In genomic region chr3:183635431-183636220, GRCh38 we compare ENCODE assay signal across 8 cellular contexts. TPM values are rescaled to one million over a fixed set of nuclear protein-coding genes. Genes with fewer than 3 reads are reported as not detected.
DNase-seq lines count a peak whose midpoint lies in the region; ATAC-seq and TF ChIP-seq lines count a peak whose summit lies in the region.

KLHL24 (plus strand) TSS chr3:183635623; CDS start chr3:183650357, 14,734 bp downstream.

- DNase-seq in CD14-positive monocyte (ENCODE audit: low spot score) (peak; percentile 91), NCI-H774 (lab: John Stamatoyannopoulos, UW) (peak; percentile 98), dorsolateral prefrontal cortex (peak; percentile 93 to 98 (median 96)), right lobe of liver (peak; percentile 96 to 97 (median 97))
- DNase-seq in activated CD4-positive, alpha-beta T cell treated with anti-CD3 and anti-CD28 coated beads, Interleukin-2, amount 50 U/mL, for 48 hours: peak; percentile 90 to 92
- peak; percentile 82 to 89 for DNase-seq in stimulated activated CD4-positive, alpha-beta T cell treated with anti-CD3 and anti-CD28 coated beads, Interleukin-4, amount 100 ng/mL, for 4 hours

- intact Hi-C loops in CD14-positive monocyte (cut with micrococcal nuclease) (loop anchor here (1.0 to 10.0 kb wide), 3 partner anchors 62 to 81 kb away; partner anchors contain the start of genes KLHL6 (in 2 of the 2) and YEATS2 (in 2 of the 2)), dorsolateral prefrontal cortex (cut with DNase I) (loop anchor here (1.0 to 10.0 kb wide), 6 partner anchors 53 to 192 kb away; partner anchors contain the start of genes MAP6D1 (in 1 of the 2) and YEATS2 (in 1 of the 2)), right lobe of liver (cut with DNase I) (no loop called here)

- no peaks in the 10 kb centered on the region for H3K9me3 Mint-ChIP-seq in CD14-positive monocyte

- no peaks in the 10 kb centered on the region for H3K36me3 Mint-ChIP-seq in CD14-positive monocyte

- H3K4me3 ChIP-seq in dorsolateral prefrontal cortex: peak within 1 kb of the TSS; percentile 76 to 100 (median 99)
- H3K4me3 ChIP-seq in right lobe of liver: peak within 1 kb of the TSS; percentile 92 to 98 (median 95)

- H3K27me3 ChIP-seq in dorsolateral prefrontal cortex (no peaks in the 10 kb centered on the region), right lobe of liver (no peaks in the 10 kb centered on the region)

- WGBS in right lobe of liver (ENCODE audit: insufficient coverage, low coverage, low lambda C conversion rate, missing lambda C conversion rate): 0% methylated on average over 6 of the region's 76 CpGs

- H3K27ac ChIP-seq in dorsolateral prefrontal cortex (peak within 1 kb of the TSS; percentile 94 to 100 (median 100)), right lobe of liver (peak within 1 kb of the TSS; percentile 99 to 100 (median 99))

- peak within 1 kb of the TSS; percentile 90 to 97 (median 94) for H3K27ac Mint-ChIP-seq in CD14-positive monocyte

- TF ChIP-seq POLR2A in right lobe of liver (IDR thresholded peaks at IDR 0.05): peak; percentile 98

- H3K4me1 ChIP-seq in right lobe of liver: peaks cover 0 to 23% (median 0%) of the 10 kb centered on the region in 4 donors

- H3K36me3 ChIP-seq in right lobe of liver: no peaks in the 10 kb centered on the region

- peaks cover 22% of the 10 kb centered on the region for H3K4me1 Mint-ChIP-seq in CD14-positive monocyte

- H3K4me3 Mint-ChIP-seq in CD14-positive monocyte: peak within 1 kb of the TSS; percentile 89 to 93

- H3K27me3 Mint-ChIP-seq in CD14-positive monocyte (ENCODE audit: low read depth in 3 of 3): peaks cover 0 to 2% (median 0%) of the 10 kb centered on the region in 3 donors

- TF ChIP-seq CTCF in CD14-positive monocyte (IDR thresholded peaks at IDR 0.05): no peak
- peak in 32 of 56 donors; percentile 6 to 52 (median 28) for TF ChIP-seq CTCF in dorsolateral prefrontal cortex (IDR thresholded peaks at IDR 0.05 in 54 of 56, conservative IDR thresholded peaks at IDR 0.05 in 2 of 56; ENCODE audit: low read depth in 1 of 56, partially characterized antibody in 56 of 56)
- no peak for TF ChIP-seq CTCF in right lobe of liver (IDR thresholded peaks at IDR 0.05)

- no peaks in the 10 kb centered on the region for H3K9me3 ChIP-seq in right lobe of liver

- peak; percentile 84 for ATAC-seq in GM19397 (IDR thresholded peaks at IDR 0.05; ENCODE audit: unreplicated experiment)
- peak; percentile 85 for ATAC-seq in HG03571 (IDR thresholded peaks at IDR 0.05; ENCODE audit: unreplicated experiment)
- peak; percentile 84 to 87 (median 86) for ATAC-seq in right lobe of liver

RNA-seq across cellular contexts. Expression of gene KLHL24, which starts in this region (rescaled TPM):
- polyA plus RNA-seq in CD14-positive monocyte: 10 to 100 TPM; 24.1 to 31.4 TPM
- total RNA-seq in dorsolateral prefrontal cortex: 100 to 1,000 TPM; 171 to 344 (median 241) TPM
- total RNA-seq in right lobe of liver: 10 to 100 TPM; 26.3 to 43.9 (median 32.0) TPM

Comparison
In these comparisons a context has a peak if more than half of its experiments do, and no peak if none do; other contexts are left out.
1. Peak in every context shown above with its lines: DNase-seq, ATAC-seq, H3K4me3 ChIP-seq and H3K27ac ChIP-seq.
2. CTCF ChIP-seq: peak in dorsolateral prefrontal cortex (32 of 56); none in CD14-positive monocyte (single experiment) and right lobe of liver (0 of 4).
3. intact Hi-C loops: an anchor here in CD14-positive monocyte (1.0 to 10.0 kb wide) and dorsolateral prefrontal cortex (1.0 to 10.0 kb wide); none called in right lobe of liver.